Comparison of ENCODE assay signal across 1 cellular context in genomic region chr17:40139566-40140058, GRCh38.
TF ChIP-seq lines count a peak whose summit lies in the region.

No MANE protein-coding gene starts in this region.

TF ChIP-seq in K562, 482 proteins besides CTCF, POLR2A, EP300 and RAD21 (continued from another document and continues in another):
- TF ChIP-seq, protein P1, sequence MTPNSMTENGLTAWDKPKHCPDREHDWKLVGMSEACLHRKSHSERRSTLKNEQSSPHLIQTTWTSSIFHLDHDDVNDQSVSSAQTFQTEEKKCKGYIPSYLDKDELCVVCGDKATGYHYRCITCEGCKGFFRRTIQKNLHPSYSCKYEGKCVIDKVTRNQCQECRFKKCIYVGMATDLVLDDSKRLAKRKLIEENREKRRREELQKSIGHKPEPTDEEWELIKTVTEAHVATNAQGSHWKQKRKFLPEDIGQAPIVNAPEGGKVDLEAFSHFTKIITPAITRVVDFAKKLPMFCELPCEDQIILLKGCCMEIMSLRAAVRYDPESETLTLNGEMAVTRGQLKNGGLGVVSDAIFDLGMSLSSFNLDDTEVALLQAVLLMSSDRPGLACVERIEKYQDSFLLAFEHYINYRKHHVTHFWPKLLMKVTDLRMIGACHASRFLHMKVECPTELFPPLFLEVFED (CRISPR knock-in tag; conservative IDR thresholded peaks at IDR 0.05), result no peak
- TF ChIP-seq POLR3A (IDR thresholded peaks at IDR 0.05; ENCODE audit: borderline replicate concordance, extremely low read depth, insufficient read depth, insufficient read length) (no peak), ARNT (IDR thresholded peaks at IDR 0.05) (no peak), SNRNP70 (optimal IDR thresholded peaks at IDR 0.05; ENCODE audit: low read depth, low read length) (no peak), HLTF (IDR thresholded peaks at IDR 0.05) (no peak), ZBED1 (IDR thresholded peaks at IDR 0.05) (no peak), TFAP4 (CRISPR knock-in tag; IDR thresholded peaks at IDR 0.05; ENCODE audit: borderline replicate concordance) (no peak), SMARCE1 (IDR thresholded peaks at IDR 0.05) (no peak), ARHGAP35 (IDR thresholded peaks at IDR 0.05; ENCODE audit: partially characterized antibody) (no peak), TARDBP (IDR thresholded peaks at IDR 0.05) (no peak), ZNF639 (CRISPR knock-in tag; conservative IDR thresholded peaks at IDR 0.05 in 1 of 2, IDR thresholded peaks at IDR 0.05 in 1 of 2) (no peak), CHD2 (IDR thresholded peaks at IDR 0.05; ENCODE audit: low read depth, low read length) (no peak), SIN3B (IDR thresholded peaks at IDR 0.05; ENCODE audit: low read depth) (no peak), CREB3L1 (IDR thresholded peaks at IDR 0.05; ENCODE audit: borderline replicate concordance, low read depth) (no peak), SREBF1 (IDR thresholded peaks at IDR 0.05; ENCODE audit: borderline replicate concordance, low read depth, low read length) (no peak), HNRNPK (IDR thresholded peaks at IDR 0.05; ENCODE audit: low read depth, low read length, poor library complexity, severe bottlenecking) (no peak), MAFG (tag; conservative IDR thresholded peaks at IDR 0.05) (no peak), CHAMP1 (IDR thresholded peaks at IDR 0.05) (no peak), ZFP30 (CRISPR knock-in tag; IDR thresholded peaks at IDR 0.05; ENCODE audit: borderline replicate concordance) (no peak), SAP30 (IDR thresholded peaks at IDR 0.05; ENCODE audit: borderline replicate concordance, insufficient read depth, low read depth, low read length, poor library complexity, severe bottlenecking) (no peak), ZC3H8 (IDR thresholded peaks at IDR 0.05) (no peak), ZNF165 (CRISPR knock-in tag; IDR thresholded peaks at IDR 0.05; ENCODE audit: borderline replicate concordance) (no peak), ZNF507 (tag; conservative IDR thresholded peaks at IDR 0.05) (no peak), SMARCA4 (IDR thresholded peaks at IDR 0.05) (peak; percentile 48; the same call in 1 of the 2 replicates), SNIP1 (IDR thresholded peaks at IDR 0.05; ENCODE audit: low read depth) (no peak)
- TF ChIP-seq, protein P2, sequence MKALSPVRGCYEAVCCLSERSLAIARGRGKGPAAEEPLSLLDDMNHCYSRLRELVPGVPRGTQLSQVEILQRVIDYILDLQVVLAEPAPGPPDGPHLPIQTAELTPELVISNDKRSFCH (CRISPR knock-in tag; IDR thresholded peaks at IDR 0.05), result no peak
- TF ChIP-seq, protein P2 (tag; IDR thresholded peaks at IDR 0.05), result no peak
- TF ChIP-seq, protein P3, sequence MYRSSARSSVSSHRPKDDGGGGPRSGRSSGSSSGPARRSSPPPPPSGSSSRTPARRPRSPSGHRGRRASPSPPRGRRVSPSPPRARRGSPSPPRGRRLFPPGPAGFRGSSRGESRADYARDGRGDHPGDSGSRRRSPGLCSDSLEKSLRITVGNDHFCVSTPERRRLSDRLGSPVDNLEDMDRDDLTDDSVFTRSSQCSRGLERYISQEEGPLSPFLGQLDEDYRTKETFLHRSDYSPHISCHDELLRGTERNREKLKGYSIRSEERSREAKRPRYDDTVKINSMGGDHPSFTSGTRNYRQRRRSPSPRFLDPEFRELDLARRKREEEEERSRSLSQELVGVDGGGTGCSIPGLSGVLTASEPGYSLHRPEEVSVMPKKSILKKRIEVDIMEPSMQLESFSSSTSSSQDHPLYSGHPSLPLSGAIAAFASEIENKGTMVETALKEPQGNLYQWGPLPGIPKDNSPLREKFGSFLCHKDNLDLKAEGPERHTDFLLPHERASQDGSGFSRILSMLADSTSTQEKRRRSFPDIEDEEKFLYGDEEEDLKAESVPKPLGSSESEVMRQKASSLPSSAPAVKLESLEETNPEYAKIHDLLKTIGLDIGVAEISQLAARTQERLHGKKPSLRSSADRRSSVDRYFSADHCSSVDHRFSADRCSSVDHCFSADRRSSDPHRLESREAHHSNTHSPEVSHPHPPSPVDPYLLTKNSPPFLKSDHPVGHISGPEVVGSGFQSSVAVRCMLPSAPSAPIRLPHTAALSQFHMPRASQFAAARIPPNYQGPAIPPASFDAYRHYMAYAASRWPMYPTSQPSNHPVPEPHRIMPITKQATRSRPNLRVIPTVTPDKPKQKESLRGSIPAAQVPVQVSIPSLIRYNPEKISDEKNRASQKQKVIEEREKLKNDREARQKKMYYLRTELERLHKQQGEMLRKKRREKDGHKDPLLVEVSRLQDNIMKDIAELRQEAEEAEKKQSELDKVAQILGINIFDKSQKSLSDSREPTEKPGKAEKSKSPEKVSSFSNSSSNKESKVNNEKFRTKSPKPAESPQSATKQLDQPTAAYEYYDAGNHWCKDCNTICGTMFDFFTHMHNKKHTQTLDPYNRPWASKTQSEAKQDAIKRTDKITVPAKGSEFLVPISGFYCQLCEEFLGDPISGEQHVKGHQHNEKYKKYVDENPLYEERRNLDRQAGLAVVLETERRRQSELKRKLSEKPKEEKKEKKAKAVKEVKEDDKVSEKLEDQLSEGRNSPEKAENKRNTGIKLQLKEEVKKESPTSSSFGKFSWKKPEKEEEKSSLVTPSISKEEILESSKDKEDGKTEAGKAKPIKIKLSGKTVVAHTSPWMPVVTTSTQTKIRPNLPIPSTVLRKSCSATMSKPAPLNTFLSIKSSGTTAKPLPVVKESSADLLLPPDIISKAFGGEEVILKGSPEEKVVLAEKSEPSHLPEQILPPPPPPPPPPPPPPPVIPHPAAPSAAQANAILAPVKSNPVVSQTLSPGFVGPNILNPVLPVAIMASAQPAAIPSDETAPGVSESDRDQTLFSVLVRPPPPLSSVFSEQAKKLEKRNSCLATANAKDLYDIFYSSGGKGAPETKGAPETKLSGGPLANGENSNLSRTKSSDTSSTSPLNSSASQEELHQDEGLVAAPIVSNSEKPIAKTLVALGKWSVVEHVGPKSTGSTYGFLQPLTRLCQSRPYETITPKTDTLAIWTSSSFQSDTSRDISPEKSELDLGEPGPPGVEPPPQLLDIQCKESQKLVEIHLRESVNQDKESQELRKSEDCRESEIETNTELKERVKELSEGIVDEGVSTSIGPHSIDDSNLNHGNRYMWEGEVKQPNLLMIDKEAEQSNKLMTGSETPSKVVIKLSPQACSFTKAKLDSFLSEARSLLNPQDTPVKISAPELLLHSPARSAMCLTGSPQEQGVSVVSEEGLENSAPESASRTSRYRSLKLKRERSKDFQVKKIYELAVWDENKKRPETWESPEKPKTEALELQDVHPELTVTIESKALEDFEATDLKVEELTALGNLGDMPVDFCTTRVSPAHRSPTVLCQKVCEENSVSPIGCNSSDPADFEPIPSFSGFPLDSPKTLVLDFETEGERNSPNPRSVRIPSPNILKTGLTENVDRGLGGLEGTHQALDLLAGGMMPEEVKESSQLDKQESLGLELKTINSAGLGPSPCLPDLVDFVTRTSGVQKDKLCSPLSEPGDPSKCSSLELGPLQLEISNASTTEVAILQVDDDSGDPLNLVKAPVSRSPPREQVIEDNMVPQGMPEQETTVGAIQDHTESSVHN (IDR thresholded peaks at IDR 0.05; ENCODE audit: borderline replicate concordance in 1 of 2, low read depth in 1 of 2), result no peak
- TF ChIP-seq, protein P4, sequence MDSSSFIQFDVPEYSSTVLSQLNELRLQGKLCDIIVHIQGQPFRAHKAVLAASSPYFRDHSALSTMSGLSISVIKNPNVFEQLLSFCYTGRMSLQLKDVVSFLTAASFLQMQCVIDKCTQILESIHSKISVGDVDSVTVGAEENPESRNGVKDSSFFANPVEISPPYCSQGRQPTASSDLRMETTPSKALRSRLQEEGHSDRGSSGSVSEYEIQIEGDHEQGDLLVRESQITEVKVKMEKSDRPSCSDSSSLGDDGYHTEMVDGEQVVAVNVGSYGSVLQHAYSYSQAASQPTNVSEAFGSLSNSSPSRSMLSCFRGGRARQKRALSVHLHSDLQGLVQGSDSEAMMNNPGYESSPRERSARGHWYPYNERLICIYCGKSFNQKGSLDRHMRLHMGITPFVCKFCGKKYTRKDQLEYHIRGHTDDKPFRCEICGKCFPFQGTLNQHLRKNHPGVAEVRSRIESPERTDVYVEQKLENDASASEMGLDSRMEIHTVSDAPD (CRISPR knock-in tag; IDR thresholded peaks at IDR 0.05), result no peak
- TF ChIP-seq, protein P5, sequence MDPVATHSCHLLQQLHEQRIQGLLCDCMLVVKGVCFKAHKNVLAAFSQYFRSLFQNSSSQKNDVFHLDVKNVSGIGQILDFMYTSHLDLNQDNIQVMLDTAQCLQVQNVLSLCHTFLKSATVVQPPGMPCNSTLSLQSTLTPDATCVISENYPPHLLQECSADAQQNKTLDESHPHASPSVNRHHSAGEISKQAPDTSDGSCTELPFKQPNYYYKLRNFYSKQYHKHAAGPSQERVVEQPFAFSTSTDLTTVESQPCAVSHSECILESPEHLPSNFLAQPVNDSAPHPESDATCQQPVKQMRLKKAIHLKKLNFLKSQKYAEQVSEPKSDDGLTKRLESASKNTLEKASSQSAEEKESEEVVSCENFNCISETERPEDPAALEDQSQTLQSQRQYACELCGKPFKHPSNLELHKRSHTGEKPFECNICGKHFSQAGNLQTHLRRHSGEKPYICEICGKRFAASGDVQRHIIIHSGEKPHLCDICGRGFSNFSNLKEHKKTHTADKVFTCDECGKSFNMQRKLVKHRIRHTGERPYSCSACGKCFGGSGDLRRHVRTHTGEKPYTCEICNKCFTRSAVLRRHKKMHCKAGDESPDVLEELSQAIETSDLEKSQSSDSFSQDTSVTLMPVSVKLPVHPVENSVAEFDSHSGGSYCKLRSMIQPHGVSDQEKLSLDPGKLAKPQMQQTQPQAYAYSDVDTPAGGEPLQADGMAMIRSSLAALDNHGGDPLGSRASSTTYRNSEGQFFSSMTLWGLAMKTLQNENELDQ (CRISPR knock-in tag; IDR thresholded peaks at IDR 0.05; ENCODE audit: borderline replicate concordance), result no peak
